ENCODE assay signal across 1 cellular context in the genomic region with DNA sequence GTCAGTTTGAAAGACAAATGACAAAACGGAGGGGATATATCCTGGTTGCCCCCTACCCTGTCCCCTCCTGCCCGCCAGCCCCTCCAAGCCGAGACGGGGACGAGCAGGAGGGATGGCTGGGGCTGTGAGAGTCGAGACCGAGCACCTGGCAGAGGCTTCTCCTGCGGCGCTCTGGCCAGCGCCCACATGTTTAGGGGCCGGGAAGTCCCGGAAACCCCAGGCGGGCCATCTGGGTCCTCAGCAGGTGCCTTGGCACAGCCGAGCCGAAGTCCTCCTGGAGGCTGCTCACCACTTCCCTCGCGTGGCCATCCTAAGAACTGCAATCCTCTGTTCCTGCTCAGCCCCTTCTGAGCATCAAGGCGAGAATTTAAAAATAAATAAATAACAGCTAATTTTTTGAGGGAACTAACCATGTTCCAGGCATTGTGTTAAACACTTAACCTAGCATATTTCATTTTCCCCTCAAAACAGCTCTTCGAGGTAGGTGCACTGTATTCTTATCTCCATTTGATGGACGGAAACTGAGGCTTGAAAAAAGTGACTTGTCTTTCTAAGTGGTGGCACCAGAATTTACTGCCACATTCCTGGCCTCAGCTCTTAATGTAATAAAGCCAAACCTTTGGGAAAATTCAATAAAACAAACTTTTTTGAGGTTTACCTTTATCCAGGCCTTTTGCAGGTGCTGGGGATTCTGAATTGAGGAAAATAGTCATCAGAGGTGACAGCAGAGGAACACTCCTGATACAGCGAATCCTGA.
TF ChIP-seq lines count a peak whose summit lies in the region.

No MANE protein-coding gene starts in this region.

TF ChIP-seq in GM23338, 12 proteins besides CTCF, POLR2A, EP300 and RAD21 (continued from another document):
- TF ChIP-seq, protein P1, sequence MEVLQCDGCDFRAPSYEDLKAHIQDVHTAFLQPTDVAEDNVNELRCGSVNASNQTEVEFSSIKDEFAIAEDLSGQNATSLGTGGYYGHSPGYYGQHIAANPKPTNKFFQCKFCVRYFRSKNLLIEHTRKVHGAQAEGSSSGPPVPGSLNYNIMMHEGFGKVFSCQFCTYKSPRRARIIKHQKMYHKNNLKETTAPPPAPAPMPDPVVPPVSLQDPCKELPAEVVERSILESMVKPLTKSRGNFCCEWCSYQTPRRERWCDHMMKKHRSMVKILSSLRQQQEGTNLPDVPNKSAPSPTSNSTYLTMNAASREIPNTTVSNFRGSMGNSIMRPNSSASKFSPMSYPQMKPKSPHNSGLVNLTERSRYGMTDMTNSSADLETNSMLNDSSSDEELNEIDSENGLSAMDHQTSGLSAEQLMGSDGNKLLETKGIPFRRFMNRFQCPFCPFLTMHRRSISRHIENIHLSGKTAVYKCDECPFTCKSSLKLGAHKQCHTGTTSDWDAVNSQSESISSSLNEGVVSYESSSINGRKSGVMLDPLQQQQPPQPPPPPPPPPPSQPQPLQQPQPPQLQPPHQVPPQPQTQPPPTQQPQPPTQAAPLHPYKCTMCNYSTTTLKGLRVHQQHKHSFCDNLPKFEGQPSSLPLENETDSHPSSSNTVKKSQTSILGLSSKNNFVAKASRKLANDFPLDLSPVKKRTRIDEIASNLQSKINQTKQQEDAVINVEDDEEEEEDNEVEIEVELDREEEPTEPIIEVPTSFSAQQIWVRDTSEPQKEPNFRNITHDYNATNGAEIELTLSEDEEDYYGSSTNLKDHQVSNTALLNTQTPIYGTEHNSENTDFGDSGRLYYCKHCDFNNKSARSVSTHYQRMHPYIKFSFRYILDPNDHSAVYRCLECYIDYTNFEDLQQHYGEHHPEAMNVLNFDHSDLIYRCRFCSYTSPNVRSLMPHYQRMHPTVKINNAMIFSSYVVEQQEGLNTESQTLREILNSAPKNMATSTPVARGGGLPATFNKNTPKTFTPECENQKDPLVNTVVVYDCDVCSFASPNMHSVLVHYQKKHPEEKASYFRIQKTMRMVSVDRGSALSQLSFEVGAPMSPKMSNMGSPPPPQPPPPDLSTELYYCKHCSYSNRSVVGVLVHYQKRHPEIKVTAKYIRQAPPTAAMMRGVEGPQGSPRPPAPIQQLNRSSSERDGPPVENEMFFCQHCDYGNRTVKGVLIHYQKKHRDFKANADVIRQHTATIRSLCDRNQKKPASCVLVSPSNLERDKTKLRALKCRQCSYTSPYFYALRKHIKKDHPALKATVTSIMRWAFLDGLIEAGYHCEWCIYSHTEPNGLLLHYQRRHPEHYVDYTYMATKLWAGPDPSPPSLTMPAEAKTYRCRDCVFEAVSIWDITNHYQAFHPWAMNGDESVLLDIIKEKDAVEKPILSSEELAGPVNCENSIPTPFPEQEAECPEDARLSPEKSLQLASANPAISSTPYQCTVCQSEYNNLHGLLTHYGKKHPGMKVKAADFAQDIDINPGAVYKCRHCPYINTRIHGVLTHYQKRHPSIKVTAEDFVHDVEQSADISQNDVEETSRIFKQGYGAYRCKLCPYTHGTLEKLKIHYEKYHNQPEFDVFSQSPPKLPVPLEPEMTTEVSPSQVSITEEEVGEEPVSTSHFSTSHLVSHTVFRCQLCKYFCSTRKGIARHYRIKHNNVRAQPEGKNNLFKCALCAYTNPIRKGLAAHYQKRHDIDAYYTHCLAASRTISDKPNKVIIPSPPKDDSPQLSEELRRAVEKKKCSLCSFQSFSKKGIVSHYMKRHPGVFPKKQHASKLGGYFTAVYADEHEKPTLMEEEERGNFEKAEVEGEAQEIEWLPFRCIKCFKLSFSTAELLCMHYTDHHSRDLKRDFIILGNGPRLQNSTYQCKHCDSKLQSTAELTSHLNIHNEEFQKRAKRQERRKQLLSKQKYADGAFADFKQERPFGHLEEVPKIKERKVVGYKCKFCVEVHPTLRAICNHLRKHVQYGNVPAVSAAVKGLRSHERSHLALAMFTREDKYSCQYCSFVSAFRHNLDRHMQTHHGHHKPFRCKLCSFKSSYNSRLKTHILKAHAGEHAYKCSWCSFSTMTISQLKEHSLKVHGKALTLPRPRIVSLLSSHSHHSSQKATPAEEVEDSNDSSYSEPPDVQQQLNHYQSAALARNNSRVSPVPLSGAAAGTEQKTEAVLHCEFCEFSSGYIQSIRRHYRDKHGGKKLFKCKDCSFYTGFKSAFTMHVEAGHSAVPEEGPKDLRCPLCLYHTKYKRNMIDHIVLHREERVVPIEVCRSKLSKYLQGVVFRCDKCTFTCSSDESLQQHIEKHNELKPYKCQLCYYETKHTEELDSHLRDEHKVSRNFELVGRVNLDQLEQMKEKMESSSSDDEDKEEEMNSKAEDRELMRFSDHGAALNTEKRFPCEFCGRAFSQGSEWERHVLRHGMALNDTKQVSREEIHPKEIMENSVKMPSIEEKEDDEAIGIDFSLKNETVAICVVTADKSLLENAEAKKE (CRISPR knock-in tag; IDR thresholded peaks at IDR 0.05) = no peak
- TF ChIP-seq EZH2phosphoT487 (IDR thresholded peaks at IDR 0.05; ENCODE audit: unreplicated experiment) (no peak), ZNF114 (CRISPR knock-in tag; IDR thresholded peaks at IDR 0.05) (no peak), STAT1 (IDR thresholded peaks at IDR 0.05; ENCODE audit: unreplicated experiment) (no peak), POLR2AphosphoS5 (IDR thresholded peaks at IDR 0.05; ENCODE audit: low read depth) (no peak), ZNF331 (CRISPR knock-in tag; IDR thresholded peaks at IDR 0.05; ENCODE audit: low read depth) (no peak), NANOG (IDR thresholded peaks at IDR 0.05; ENCODE audit: borderline replicate concordance) (no peak), EZH2 (IDR thresholded peaks at IDR 0.05; ENCODE audit: low read depth, unreplicated experiment) (no peak), JUNB (IDR thresholded peaks at IDR 0.05; ENCODE audit: unreplicated experiment) (no peak)
- TF ChIP-seq, protein P2, sequence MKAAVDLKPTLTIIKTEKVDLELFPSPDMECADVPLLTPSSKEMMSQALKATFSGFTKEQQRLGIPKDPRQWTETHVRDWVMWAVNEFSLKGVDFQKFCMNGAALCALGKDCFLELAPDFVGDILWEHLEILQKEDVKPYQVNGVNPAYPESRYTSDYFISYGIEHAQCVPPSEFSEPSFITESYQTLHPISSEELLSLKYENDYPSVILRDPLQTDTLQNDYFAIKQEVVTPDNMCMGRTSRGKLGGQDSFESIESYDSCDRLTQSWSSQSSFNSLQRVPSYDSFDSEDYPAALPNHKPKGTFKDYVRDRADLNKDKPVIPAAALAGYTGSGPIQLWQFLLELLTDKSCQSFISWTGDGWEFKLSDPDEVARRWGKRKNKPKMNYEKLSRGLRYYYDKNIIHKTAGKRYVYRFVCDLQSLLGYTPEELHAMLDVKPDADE (IDR thresholded peaks at IDR 0.05) = no peak
- TF ChIP-seq, protein P3, sequence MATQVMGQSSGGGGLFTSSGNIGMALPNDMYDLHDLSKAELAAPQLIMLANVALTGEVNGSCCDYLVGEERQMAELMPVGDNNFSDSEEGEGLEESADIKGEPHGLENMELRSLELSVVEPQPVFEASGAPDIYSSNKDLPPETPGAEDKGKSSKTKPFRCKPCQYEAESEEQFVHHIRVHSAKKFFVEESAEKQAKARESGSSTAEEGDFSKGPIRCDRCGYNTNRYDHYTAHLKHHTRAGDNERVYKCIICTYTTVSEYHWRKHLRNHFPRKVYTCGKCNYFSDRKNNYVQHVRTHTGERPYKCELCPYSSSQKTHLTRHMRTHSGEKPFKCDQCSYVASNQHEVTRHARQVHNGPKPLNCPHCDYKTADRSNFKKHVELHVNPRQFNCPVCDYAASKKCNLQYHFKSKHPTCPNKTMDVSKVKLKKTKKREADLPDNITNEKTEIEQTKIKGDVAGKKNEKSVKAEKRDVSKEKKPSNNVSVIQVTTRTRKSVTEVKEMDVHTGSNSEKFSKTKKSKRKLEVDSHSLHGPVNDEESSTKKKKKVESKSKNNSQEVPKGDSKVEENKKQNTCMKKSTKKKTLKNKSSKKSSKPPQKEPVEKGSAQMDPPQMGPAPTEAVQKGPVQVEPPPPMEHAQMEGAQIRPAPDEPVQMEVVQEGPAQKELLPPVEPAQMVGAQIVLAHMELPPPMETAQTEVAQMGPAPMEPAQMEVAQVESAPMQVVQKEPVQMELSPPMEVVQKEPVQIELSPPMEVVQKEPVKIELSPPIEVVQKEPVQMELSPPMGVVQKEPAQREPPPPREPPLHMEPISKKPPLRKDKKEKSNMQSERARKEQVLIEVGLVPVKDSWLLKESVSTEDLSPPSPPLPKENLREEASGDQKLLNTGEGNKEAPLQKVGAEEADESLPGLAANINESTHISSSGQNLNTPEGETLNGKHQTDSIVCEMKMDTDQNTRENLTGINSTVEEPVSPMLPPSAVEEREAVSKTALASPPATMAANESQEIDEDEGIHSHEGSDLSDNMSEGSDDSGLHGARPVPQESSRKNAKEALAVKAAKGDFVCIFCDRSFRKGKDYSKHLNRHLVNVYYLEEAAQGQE (IDR thresholded peaks at IDR 0.05; ENCODE audit: unreplicated experiment) = no peak
